Comparison of ENCODE assay signal across 8 cellular contexts in the genomic region with DNA sequence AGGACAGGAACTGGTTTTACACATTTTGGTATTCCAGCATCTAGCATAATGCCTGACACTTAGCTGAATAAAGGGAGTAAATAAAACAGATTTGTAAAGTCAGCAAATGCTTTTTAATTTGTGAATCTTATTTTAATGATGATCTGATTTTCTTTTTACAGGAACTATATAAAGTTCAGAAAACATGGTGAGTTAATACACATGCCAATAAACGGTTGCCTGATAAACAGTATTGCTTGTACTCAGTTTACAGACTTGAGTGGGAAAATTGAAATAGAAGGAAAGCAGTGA. TPM values are rescaled to one million over a fixed set of nuclear protein-coding genes. Genes with fewer than 3 reads are reported as not detected.
DNase-seq lines count a peak whose midpoint lies in the region; ATAC-seq, FAIRE-seq and TF ChIP-seq lines count a peak whose summit lies in the region.

No MANE protein-coding gene starts in this region.

- H3K27ac ChIP-seq in right cardiac atrium (ENCODE audit: low read length) (no peak overlapping the region), small intestine (ENCODE audit: low read depth in 1 of 2, low read length in 1 of 2) (peak overlapping the region in 1 of 2 donors; percentile 9), uterus (no peak overlapping the region)

- H3K36me3 Mint-ChIP-seq in HFFc6 (ENCODE audit: low read depth) = peaks cover 9% of the 10 kb centered on the region
- peaks cover 60% of the 10 kb centered on the region for H3K36me3 Mint-ChIP-seq in activated CD4-positive, alpha-beta memory T cell treated with anti-CD3 and anti-CD28 coated beads, Interleukin-2, amount 10 ng/mL, durations not matched to agents 7 days and 5 days (ENCODE audit: low read depth)

- peak overlapping the region; percentile 96 for H3K27ac Mint-ChIP-seq in HFFc6
- peak overlapping the region; percentile 87 for H3K27ac Mint-ChIP-seq in activated CD4-positive, alpha-beta memory T cell treated with anti-CD3 and anti-CD28 coated beads, Interleukin-2, amount 10 ng/mL, durations not matched to agents 7 days and 5 days

- H3K4me3 Mint-ChIP-seq in HFFc6 = peak overlapping the region; percentile 98
- H3K4me3 Mint-ChIP-seq in activated CD4-positive, alpha-beta memory T cell treated with anti-CD3 and anti-CD28 coated beads, Interleukin-2, amount 10 ng/mL, durations not matched to agents 7 days and 5 days = peak overlapping the region; percentile 90

- FAIRE-seq in small intestine (lab: Jason Lieb, UNC) = no peak

- H3K4me1 ChIP-seq in right cardiac atrium (ENCODE audit: control insufficient read depth, insufficient read depth, low read length) (peaks cover 2% of the 10 kb centered on the region), small intestine (ENCODE audit: control insufficient read depth in 2 of 2, insufficient read depth in 1 of 2, low read depth in 1 of 2, low read length in 1 of 2) (peaks cover 2% of the 10 kb centered on the region in 2 donors), uterus (peaks cover 0 to 5% of the 10 kb centered on the region in 2 donors)

- no peak for TF ChIP-seq POLR2A in uterus (IDR thresholded peaks at IDR 0.05)

- peaks cover 3% of the 10 kb centered on the region; the same call in 1 of the 2 replicates for H3K27me3 Mint-ChIP-seq in HFFc6 (ENCODE audit: insufficient read depth)
- H3K27me3 Mint-ChIP-seq in activated CD4-positive, alpha-beta memory T cell treated with anti-CD3 and anti-CD28 coated beads, Interleukin-2, amount 10 ng/mL, durations not matched to agents 7 days and 5 days = no peaks in the 10 kb centered on the region

- H3K9me3 Mint-ChIP-seq in HFFc6 = no peaks in the 10 kb centered on the region
- H3K9me3 Mint-ChIP-seq in activated CD4-positive, alpha-beta memory T cell treated with anti-CD3 and anti-CD28 coated beads, Interleukin-2, amount 10 ng/mL, durations not matched to agents 7 days and 5 days = no peaks in the 10 kb centered on the region

- TF ChIP-seq CTCF in HFFc6 (IDR thresholded peaks at IDR 0.05) (no peak), uterus (IDR thresholded peaks at IDR 0.05) (no peak)

- peak overlapping the region; percentile 61 for H3K4me3 ChIP-seq in right cardiac atrium (ENCODE audit: low read length)
- H3K4me3 ChIP-seq in small intestine (ENCODE audit: low read depth in 1 of 2, low read length in 2 of 2) = peak overlapping the region; percentile 83 to 92
- H3K4me3 ChIP-seq in uterus = peak overlapping the region in 1 of 2 donors; percentile 56

- WGBS in right cardiac atrium = 34% methylated on average over 1 of the region's 1 CpG
- 2 to 21% (median 8%) methylated on average over 1 of the region's 1 CpG for WGBS in small intestine, 3 donors

- CTCF ChIA-PET in activated CD4-positive, alpha-beta memory T cell treated with anti-CD3 and anti-CD28 coated beads, Interleukin-2, amount 10 ng/mL, durations not matched to agents 7 days and 5 days (lab: Charles Lee) = interaction anchor here (1.1 to 1.8 kb wide), 2 partner anchors 65 to 119 kb away, joined by 3 to 4 read pairs; no protein-coding TSS in a partner anchor

- DNase-seq in HFFc6 = no peak
- DNase-seq in activated CD4-positive, alpha-beta memory T cell treated with anti-CD3 and anti-CD28 coated beads, Interleukin-2, amount 10 ng/mL, durations not matched to agents 7 days and 5 days = no peak
- DNase-seq in right cardiac atrium = no peak
- no peak for DNase-seq in small intestine
- DNase-seq in superior temporal gyrus (ENCODE audit: extremely low spot score) = no peak
- DNase-seq in uterus = no peak
- no peak for DNase-seq in central memory CD4-positive, alpha-beta T cell
- no peak for DNase-seq in left colon

- POLR2A ChIA-PET in activated CD4-positive, alpha-beta memory T cell treated with anti-CD3 and anti-CD28 coated beads, Interleukin-2, amount 10 ng/mL, durations not matched to agents 7 days and 5 days (lab: Charles Lee) = interaction anchor here (1.4 to 5.9 kb wide), 11 partner anchors 8 to 332 kb away, joined by 4 to 56 read pairs (median 10); partner anchors contain the start of genes CHRNA5, IREB2 and MORF4L1

- H3K9me3 ChIP-seq in right cardiac atrium (ENCODE audit: control insufficient read depth, low read length) = no peaks in the 10 kb centered on the region
- H3K9me3 ChIP-seq in small intestine (ENCODE audit: control insufficient read depth, low read depth) = no peaks in the 10 kb centered on the region
- no peaks in the 10 kb centered on the region for H3K9me3 ChIP-seq in uterus

- ATAC-seq in right cardiac atrium (no peak), left colon (no peak)

- intact Hi-C loops in right cardiac atrium (cut with DNase I) (no loop called here), uterus (cut with DNase I; ENCODE audit: low total_unique reads) (no loop called here), left colon (cut with DNase I, micrococcal nuclease) (no loop called here)

- H3K27me3 ChIP-seq in right cardiac atrium (ENCODE audit: control insufficient read depth, insufficient read depth) (no peaks in the 10 kb centered on the region), small intestine (ENCODE audit: control insufficient read depth in 2 of 2, insufficient read depth in 2 of 2, low read length in 2 of 2) (no peaks in the 10 kb centered on the region), uterus (no peaks in the 10 kb centered on the region)

- peaks cover 21% of the 10 kb centered on the region for H3K4me1 Mint-ChIP-seq in HFFc6 (ENCODE audit: low read depth)
- H3K4me1 Mint-ChIP-seq in activated CD4-positive, alpha-beta memory T cell treated with anti-CD3 and anti-CD28 coated beads, Interleukin-2, amount 10 ng/mL, durations not matched to agents 7 days and 5 days = peaks cover 41% of the 10 kb centered on the region

- H3K36me3 ChIP-seq in small intestine (ENCODE audit: control insufficient read depth in 2 of 2, insufficient read depth in 2 of 2, low read length in 2 of 2) (peaks cover 8 to 12% of the 10 kb centered on the region in 2 donors), uterus (no peaks in the 10 kb centered on the region)

RNA-seq across cellular contexts. Expression of gene PSMA4, which starts 1.4 kb away (rescaled TPM):
- 100 to 1,000 TPM; 181 to 242 (median 217) TPM for total RNA-seq in HFFc6 (2021; fragmentation: NEBNext Ultra II Directional; extraction: Animal tissue kit (Norgen Biotek cat#: 25700))
- total RNA-seq in activated CD4-positive, alpha-beta memory T cell treated with anti-CD3 and anti-CD28 coated beads, Interleukin-2, amount 10 ng/mL, durations not matched to agents 7 days and 5 days = 100 to 1,000 TPM; 226 to 235 TPM
- 10 to 100 TPM; 89.1 to 98.7 (median 96.0) TPM for total RNA-seq in right cardiac atrium
- 137 TPM for polyA plus RNA-seq in right cardiac atrium
- 100 to 1,000 TPM; 268 to 348 (median 333) TPM for polyA plus RNA-seq in small intestine
- total RNA-seq in uterus = 100 to 1,000 TPM; 119 to 291 (median 203) TPM
- total RNA-seq in left colon = 100 to 1,000 TPM; 127 to 157 TPM

RNA-seq across cellular contexts. Expression of gene CHRNA5, which starts 23.6 kb away (rescaled TPM):
- total RNA-seq in HFFc6 (2021; fragmentation: NEBNext Ultra II Directional; extraction: Animal tissue kit (Norgen Biotek cat#: 25700)) = 1 to 10 TPM in 5 of 6 experiments, under 1 TPM in 1; 0.94 to 2.1 (median 1.6) TPM
- total RNA-seq in activated CD4-positive, alpha-beta memory T cell treated with anti-CD3 and anti-CD28 coated beads, Interleukin-2, amount 10 ng/mL, durations not matched to agents 7 days and 5 days = 1 to 10 TPM; 2.1 to 3.1 TPM
- total RNA-seq in right cardiac atrium (1 to 10 TPM; 2.0 to 4.0 (median 2.8) TPM), uterus (1 to 10 TPM in 3 of 4 donors, not detected in 1; 2.0 to 4.2 (median 3.8) TPM), left colon (1 to 10 TPM; 4.6 to 6.9 TPM)
- polyA plus RNA-seq in right cardiac atrium (0.68 TPM), small intestine (1 to 10 TPM in 1 of 3 donors, under 1 TPM in 2; 0.67 to 9.8 (median 0.81) TPM)

RNA-seq across cellular contexts. Expression of gene HYKK, which starts 34.3 kb away (rescaled TPM):
- total RNA-seq in HFFc6 (2021; fragmentation: NEBNext Ultra II Directional; extraction: Animal tissue kit (Norgen Biotek cat#: 25700)) = 1 to 10 TPM; 3.1 to 5.2 (median 4.1) TPM
- total RNA-seq in activated CD4-positive, alpha-beta memory T cell treated with anti-CD3 and anti-CD28 coated beads, Interleukin-2, amount 10 ng/mL, durations not matched to agents 7 days and 5 days = 1 to 10 TPM; 2.4 to 2.7 TPM
- total RNA-seq in right cardiac atrium (10 to 100 TPM in 2 of 4 donors, 1 to 10 TPM in 2; 6.2 to 11.0 (median 9.1) TPM), uterus (10 to 100 TPM in 3 of 4 donors, 1 to 10 TPM in 1; 8.6 to 28.5 (median 12.6) TPM), left colon (1 to 10 TPM; 6.3 to 7.5 TPM)
- polyA plus RNA-seq in right cardiac atrium (4.9 TPM), small intestine (10 to 100 TPM in 1 of 3 donors, 1 to 10 TPM in 2; 6.8 to 12.4 (median 9.2) TPM)
